In the genomic region with DNA sequence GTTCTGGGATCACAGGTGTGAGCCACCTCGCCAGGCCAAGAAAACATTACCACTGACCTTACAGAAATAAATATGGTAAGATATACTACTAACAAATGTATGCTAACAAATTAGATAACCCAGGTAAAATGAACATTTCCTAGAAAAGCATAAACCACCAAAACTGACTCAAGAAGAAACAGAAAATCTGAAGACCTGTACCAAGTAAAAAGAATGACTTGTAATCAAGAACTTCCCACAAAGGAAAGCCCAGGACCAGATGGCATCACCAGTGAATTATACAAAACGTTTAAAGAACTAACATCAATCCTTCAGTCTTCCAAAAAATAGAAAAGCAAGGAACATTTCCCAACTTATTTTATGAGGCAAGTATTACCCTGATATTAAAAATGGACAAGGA, we compare ENCODE assay signal across 1 cellular context.
TF ChIP-seq lines count a peak whose summit lies in the region.

No MANE protein-coding gene starts in this region.

TF ChIP-seq in HepG2, 621 proteins besides CTCF, POLR2A, EP300 and RAD21:
- TF ChIP-seq ESRRA (CRISPR knock-in tag; IDR thresholded peaks at IDR 0.05; ENCODE audit: low read depth): no peak
- TF ChIP-seq, protein P1, sequence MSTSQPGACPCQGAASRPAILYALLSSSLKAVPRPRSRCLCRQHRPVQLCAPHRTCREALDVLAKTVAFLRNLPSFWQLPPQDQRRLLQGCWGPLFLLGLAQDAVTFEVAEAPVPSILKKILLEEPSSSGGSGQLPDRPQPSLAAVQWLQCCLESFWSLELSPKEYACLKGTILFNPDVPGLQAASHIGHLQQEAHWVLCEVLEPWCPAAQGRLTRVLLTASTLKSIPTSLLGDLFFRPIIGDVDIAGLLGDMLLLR (CRISPR knock-in tag; IDR thresholded peaks at IDR 0.05): no peak
- no peak for TF ChIP-seq ZFP90 (CRISPR knock-in tag; IDR thresholded peaks at IDR 0.05; ENCODE audit: borderline replicate concordance)
- no peak for TF ChIP-seq FIP1L1 (IDR thresholded peaks at IDR 0.05; ENCODE audit: borderline replicate concordance, insufficient read depth, low read depth, low read length)
- TF ChIP-seq ZNF777 (CRISPR knock-in tag; IDR thresholded peaks at IDR 0.05): no peak
- TF ChIP-seq HOXA3 (CRISPR knock-in tag; IDR thresholded peaks at IDR 0.05): no peak
- no peak for TF ChIP-seq ZNF414 (CRISPR knock-in tag; IDR thresholded peaks at IDR 0.05)
- no peak for TF ChIP-seq ZNF749 (CRISPR knock-in tag; IDR thresholded peaks at IDR 0.05; ENCODE audit: borderline replicate concordance)
- no peak for TF ChIP-seq ZFP36 (IDR thresholded peaks at IDR 0.05; ENCODE audit: borderline replicate concordance, low read depth, low read length, partially characterized antibody)
- TF ChIP-seq FUBP1 (CRISPR knock-in tag; IDR thresholded peaks at IDR 0.05; ENCODE audit: borderline replicate concordance): no peak
